Comparison of ENCODE assay signal across 24 cellular contexts in the genomic region with DNA sequence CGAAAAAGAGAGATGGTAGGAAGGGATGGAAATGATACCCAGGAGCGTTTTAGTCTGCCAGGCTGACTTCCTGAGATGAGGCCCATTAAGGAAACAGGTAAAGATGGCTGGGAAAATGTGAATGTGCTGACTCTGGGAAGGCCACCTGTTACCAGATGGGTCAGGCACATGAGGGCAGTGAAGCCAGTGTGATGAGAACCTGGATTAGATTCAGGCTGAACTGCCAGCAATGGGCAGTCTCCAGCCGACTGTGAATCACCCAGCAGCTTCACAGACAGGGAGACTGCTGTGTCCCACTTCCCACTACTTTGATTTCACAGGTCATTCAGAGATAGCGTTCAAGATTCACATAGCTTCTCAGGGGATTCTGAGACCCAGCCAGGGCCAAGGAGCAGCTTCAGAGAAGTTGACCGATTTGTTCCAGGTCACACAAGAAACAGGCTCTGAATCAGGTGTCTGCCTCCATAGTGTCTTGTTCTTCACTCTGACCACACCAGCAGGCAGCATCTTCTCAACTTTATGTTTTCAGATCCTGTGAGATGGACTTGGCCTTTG. TPM values are rescaled to one million over a fixed set of nuclear protein-coding genes. Genes with fewer than 3 reads are reported as not detected.
"Had no signal": no experiment of that assay in that cellular context is flagged by ENCODE, and none has a peak within 500 bp of the region (broad histone marks: within the 10 kb centered on the region; RNA-seq: fewer than 3 reads in every experiment).

No MANE protein-coding gene starts in this region.

- ATAC-seq: activated T-helper 17 cell treated with anti-CD3 and anti-CD28 coated beads, Interleukin-2, amount 50 U/mL, for 72 hours; naive thymus-derived CD4-positive, alpha-beta T cell; pancreas; T-cell had no signal

- H3K27ac Mint-ChIP-seq: activated naive CD8-positive, alpha-beta T cell treated with anti-CD3 and anti-CD28 coated beads, Interleukin-2, amount 10 ng/mL, durations not matched to agents 7 days and 5 days; activated T-helper 17 cell treated with anti-CD3 and anti-CD28 coated beads, Interleukin-2, amount 50 U/mL, for 72 hours; naive thymus-derived CD4-positive, alpha-beta T cell; neural progenitor cell; T-cell had no signal

- H3K27ac ChIP-seq: dorsolateral prefrontal cortex, left ventricle myocardium inferior, neural progenitor cell, pancreas, sigmoid colon, spleen, tibial nerve had no signal

- H3K9ac ChIP-seq: neural progenitor cell, SK-N-SH had no signal

- H3K4me3 ChIP-seq: dorsolateral prefrontal cortex, left ventricle myocardium inferior, neural progenitor cell, pancreas, sigmoid colon, spleen, tibial nerve had no signal

- DNase-seq: activated CD4-positive, alpha-beta T cell treated with anti-CD3 and anti-CD28 coated beads, Interleukin-2, amount 50 U/mL, for 1 hour; activated naive CD4-positive, alpha-beta T cell; activated naive CD8-positive, alpha-beta T cell treated with anti-CD3 and anti-CD28 coated beads, Interleukin-2, amount 10 ng/mL, durations not matched to agents 7 days and 5 days; activated T-cell treated with anti-CD3 and anti-CD28 coated beads for 4 hours; amygdala; dorsolateral prefrontal cortex; kidney; left ventricle myocardium inferior; naive thymus-derived CD4-positive, alpha-beta T cell; pancreas; SHP77 treated with DMSO at 0.1 percent for 48 hours; sigmoid colon; SK-N-SH; spleen; stimulated activated CD8-positive, alpha-beta memory T cell treated with anti-CD3 and anti-CD28 coated beads, Interleukin-4, amount 100 ng/mL, for 48 hours; stimulated activated naive CD4-positive, alpha-beta T cell; substantia nigra; T-cell; T1000 had no signal

- H3K9me3 ChIP-seq: left ventricle myocardium inferior, pancreas, sigmoid colon, SK-N-SH, spleen, tibial nerve had no signal

- H3K27me3 Mint-ChIP-seq: activated naive CD8-positive, alpha-beta T cell treated with anti-CD3 and anti-CD28 coated beads, Interleukin-2, amount 10 ng/mL, durations not matched to agents 7 days and 5 days had no signal

- H3K4me1 ChIP-seq: neural progenitor cell, pancreas, sigmoid colon, tibial nerve had no signal

- H3K27me3 ChIP-seq: dorsolateral prefrontal cortex, neural progenitor cell, pancreas, sigmoid colon, tibial nerve had no signal

- H3K4me1 Mint-ChIP-seq: activated naive CD8-positive, alpha-beta T cell treated with anti-CD3 and anti-CD28 coated beads, Interleukin-2, amount 10 ng/mL, durations not matched to agents 7 days and 5 days; activated T-helper 17 cell treated with anti-CD3 and anti-CD28 coated beads, Interleukin-2, amount 50 U/mL, for 72 hours had no signal

- H3K36me3 ChIP-seq: left ventricle myocardium inferior, neural progenitor cell, pancreas, sigmoid colon, spleen, tibial nerve had no signal

- H3K9me3 Mint-ChIP-seq: activated naive CD8-positive, alpha-beta T cell treated with anti-CD3 and anti-CD28 coated beads, Interleukin-2, amount 10 ng/mL, durations not matched to agents 7 days and 5 days; activated T-helper 17 cell treated with anti-CD3 and anti-CD28 coated beads, Interleukin-2, amount 50 U/mL, for 72 hours; neural progenitor cell; T-cell had no signal

- H3K4me3 Mint-ChIP-seq: activated naive CD8-positive, alpha-beta T cell treated with anti-CD3 and anti-CD28 coated beads, Interleukin-2, amount 10 ng/mL, durations not matched to agents 7 days and 5 days; activated T-helper 17 cell treated with anti-CD3 and anti-CD28 coated beads, Interleukin-2, amount 50 U/mL, for 72 hours; naive thymus-derived CD4-positive, alpha-beta T cell; neural progenitor cell; T-cell had no signal

- H3K36me3 Mint-ChIP-seq: activated naive CD8-positive, alpha-beta T cell treated with anti-CD3 and anti-CD28 coated beads, Interleukin-2, amount 10 ng/mL, durations not matched to agents 7 days and 5 days; naive thymus-derived CD4-positive, alpha-beta T cell; neural progenitor cell; T-cell had no signal

RNA-seq across cellular contexts. Expression of a gene that starts 26.4 kb away (rescaled TPM):
- total RNA-seq: activated naive CD8-positive, alpha-beta T cell treated with anti-CD3 and anti-CD28 coated beads, Interleukin-2, amount 10 ng/mL, durations not matched to agents 7 days and 5 days; activated T-helper 17 cell treated with anti-CD3 and anti-CD28 coated beads, Interleukin-2, amount 50 U/mL, for 72 hours; cardiac septum; frontal cortex; left ventricle myocardium inferior; naive thymus-derived CD4-positive, alpha-beta T cell; sigmoid colon; tibial nerve had no signal
- polyA plus RNA-seq: naive thymus-derived CD4-positive, alpha-beta T cell; SK-N-SH had no signal
